In the genomic region with DNA sequence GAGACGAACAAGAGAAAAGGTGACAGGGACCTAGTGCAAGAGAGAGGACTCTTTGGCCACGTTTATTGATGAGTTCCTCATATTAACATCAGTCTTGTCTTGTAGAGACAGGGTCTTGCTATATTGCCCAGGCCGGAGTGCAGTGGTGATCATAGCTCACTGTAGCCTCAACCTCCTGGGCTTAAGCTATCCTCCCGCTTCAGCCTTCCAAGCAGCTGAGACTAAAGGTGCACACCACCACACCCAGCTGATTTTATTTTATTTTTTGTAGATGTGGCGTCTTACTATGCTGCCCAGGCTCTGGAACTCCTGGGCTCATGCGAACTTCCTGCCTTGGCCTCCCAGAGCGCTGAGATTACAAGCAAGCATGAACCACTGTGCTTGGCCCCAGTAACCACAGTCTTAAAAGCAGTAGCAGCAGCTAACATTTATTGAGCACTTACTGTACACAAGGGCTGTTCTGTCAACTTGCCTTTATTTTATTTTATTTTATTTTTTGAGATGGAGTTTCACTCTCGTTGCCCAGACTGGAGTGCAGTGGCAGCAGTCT, we compare ENCODE assay signal across 9 cellular contexts. TPM values are rescaled to one million over a fixed set of nuclear protein-coding genes. Genes with fewer than 3 reads are reported as not detected.
DNase-seq lines count a peak whose midpoint lies in the region; ATAC-seq and TF ChIP-seq lines count a peak whose summit lies in the region.
"Had no signal": no experiment of that assay in that cellular context is flagged by ENCODE, and none has a peak within 500 bp of the region (broad histone marks: within the 10 kb centered on the region; RNA-seq: fewer than 3 reads in every experiment).

No MANE protein-coding gene starts in this region.

- no peak for TF ChIP-seq POLR2A in erythroblast (IDR thresholded peaks at IDR 0.05; ENCODE audit: low read length)

- H3K36me3 ChIP-seq in PC-3 (ENCODE audit: low read depth, low read length) (peaks cover 3% of the 10 kb centered on the region), trophoblast cell (ENCODE audit: control insufficient read depth in 1 of 2, insufficient read depth in 2 of 2, low read length in 2 of 2) (peaks cover 2 to 3% of the 10 kb centered on the region in 2 experiments)
- H3K36me3 ChIP-seq: heart left ventricle had no signal

- no peaks in the 10 kb centered on the region for H4K20me1 ChIP-seq in PC-3 (ENCODE audit: low read length)

- H3K4me2 ChIP-seq in PC-3 (ENCODE audit: low read length), result peak overlapping the region; percentile 83
- peak overlapping the region; percentile 75 for H3K4me2 ChIP-seq in trophoblast cell (ENCODE audit: low read length)

- H2AFZ ChIP-seq in PC-3 (ENCODE audit: low read length) (peak overlapping the region; percentile 76), trophoblast cell (ENCODE audit: insufficient read depth, low read length, poor library complexity) (no peak overlapping the region)

- H3K9ac ChIP-seq in PC-3 (ENCODE audit: low read length) (peak overlapping the region; percentile 36), trophoblast cell (ENCODE audit: low read length) (no peak overlapping the region)

- H3K9me3 ChIP-seq in PC-3 (ENCODE audit: low read length) (no peaks in the 10 kb centered on the region), trophoblast cell (ENCODE audit: insufficient read depth, low read depth, low read length) (no peaks in the 10 kb centered on the region)
- H3K9me3 ChIP-seq: heart left ventricle had no signal

- no peak overlapping the region for H3K4ac ChIP-seq in trophoblast cell (ENCODE audit: low read depth, low read length)

- H4K8ac ChIP-seq in trophoblast cell (ENCODE audit: low read depth, low read length), result peak overlapping the region; percentile 21

- intact Hi-C loops in PC-3 (cut with micrococcal nuclease), result no loop called here

- no peaks in the 10 kb centered on the region for H3F3A ChIP-seq in PC-3 (ENCODE audit: low read length, unreplicated experiment)

- no peaks in the 10 kb centered on the region for H3K9me2 ChIP-seq in PC-3 (replicated peaks; ENCODE audit: low read length)

- TF ChIP-seq CTCF in GM12865 (IDR thresholded peaks at IDR 0.05; ENCODE audit: insufficient read depth, low read depth, low read length, missing control alignments) (no peak), PC-3 (conservative IDR thresholded peaks at IDR 0.05; ENCODE audit: low read depth, low read length) (no peak)

- H3K79me1 ChIP-seq in trophoblast cell (ENCODE audit: low read length), result peaks cover 14% of the 10 kb centered on the region

- no peak overlapping the region for H3K14ac ChIP-seq in trophoblast cell (ENCODE audit: low read length)

- WGBS in trophoblast cell (ENCODE audit: extremely low coverage, insufficient coverage, insufficient read length), result no CpG with 5 or more reads among the region's 8 CpGs

- H3K79me2 ChIP-seq in PC-3 (ENCODE audit: low read length) (peaks cover 35% of the 10 kb centered on the region), trophoblast cell (ENCODE audit: control insufficient read depth, insufficient read depth, low read length, poor library complexity) (peaks cover 6% of the 10 kb centered on the region)

- no peak overlapping the region for H2BK120ac ChIP-seq in trophoblast cell (ENCODE audit: insufficient read depth, low read length, poor library complexity)

- H3K4me3 ChIP-seq in GM12865 (ENCODE audit: low read depth, low read length) (peak overlapping the region; percentile 76), PC-3 (ENCODE audit: low read length) (peak overlapping the region; percentile 73; the same call in 1 of the 2 replicates), trophoblast cell (ENCODE audit: low read depth, low read length) (no peak overlapping the region)

- no peak overlapping the region for H4K91ac ChIP-seq in trophoblast cell (ENCODE audit: low read depth, low read length)

- no peak overlapping the region for H3K18ac ChIP-seq in trophoblast cell (ENCODE audit: low read length)

- H3K23ac ChIP-seq in trophoblast cell (ENCODE audit: low read length), result no peak overlapping the region

- H3K27ac ChIP-seq in PC-3 (ENCODE audit: low read length) (peak overlapping the region; percentile 23), trophoblast cell (ENCODE audit: low read depth, low read length) (no peak overlapping the region)

- CTCF ChIA-PET in PC-3 (lab: Charles Lee), result no interaction called here

- no TSS peak for BruUV-seq in PC-3 (replicated peaks; lab: Mats Ljungman, UMichigan)

- H2BK5ac ChIP-seq in trophoblast cell (ENCODE audit: low read depth, low read length, poor library complexity), result no peak overlapping the region

- H2AK5ac ChIP-seq in trophoblast cell (ENCODE audit: low read length), result no peak overlapping the region

- no peak for ATAC-seq in PC-3
- ATAC-seq in HG03280 (IDR thresholded peaks at IDR 0.05; ENCODE audit: unreplicated experiment), result no peak
- ATAC-seq in HG02623 (IDR thresholded peaks at IDR 0.05; ENCODE audit: unreplicated experiment), result no peak

- H3K27me3 ChIP-seq in PC-3 (ENCODE audit: low read length), result no peaks in the 10 kb centered on the region
- no peaks in the 10 kb centered on the region for H3K27me3 ChIP-seq in trophoblast cell (ENCODE audit: insufficient read depth, low read length)

- POLR2A ChIA-PET in PC-3 (lab: Charles Lee; ENCODE audit: unreplicated experiment), result no interaction called here

- no peak overlapping the region for H2BK12ac ChIP-seq in trophoblast cell (ENCODE audit: low read length)

- peak; percentile 30 for DNase-seq in GM12865 (ENCODE audit: low read depth)
- DNase-seq in PC-3, result no peak
- DNase-seq in effector CD4-positive, alpha-beta T cell, result peak; percentile 8
- no peak for DNase-seq in trophoblast cell
- no peak for DNase-seq in erythroblast (lab: John Stamatoyannopoulos, UW)
- DNase-seq in NCI-H2171 treated with DMSO at 0.1 percent for 48 hours (lab: John Stamatoyannopoulos, UW), result no peak

- H3K4me1 ChIP-seq in PC-3 (ENCODE audit: insufficient read depth, low read length) (peaks cover 31% of the 10 kb centered on the region), trophoblast cell (ENCODE audit: control insufficient read depth in 1 of 2, insufficient read depth in 2 of 2, low read length in 2 of 2) (peaks cover 9 to 12% of the 10 kb centered on the region in 2 experiments)

- H4K12ac ChIP-seq in trophoblast cell (ENCODE audit: low read depth, low read length), result no peak overlapping the region

RNA-seq across cellular contexts. Expression of a gene that starts 1.1 kb away (rescaled TPM):
- total RNA-seq in PC-3 (2014; rRNA removed), result 141 and 162 TPM in 2 replicates
- polyA plus RNA-seq in trophoblast cell (2013), result 25.0 and 26.7 TPM in 2 replicates

RNA-seq across cellular contexts. Expression of a gene that starts 4.2 kb away (rescaled TPM):
- total RNA-seq in PC-3 (2014; rRNA removed), result 3.0 and 3.2 TPM in 2 replicates
- 0.12 and 0.24 TPM in 2 replicates for polyA plus RNA-seq in trophoblast cell (2013)

RNA-seq across cellular contexts. Expression of a gene that starts 28.8 kb away (rescaled TPM):
- 96.6 and 106 TPM in 2 replicates for total RNA-seq in PC-3 (2014; rRNA removed)
- 86.9 and 89.2 TPM in 2 replicates for polyA plus RNA-seq in trophoblast cell (2013)

RNA-seq across cellular contexts. Expression of a gene that starts 30.9 kb away (rescaled TPM):
- total RNA-seq in PC-3 (2014; rRNA removed), result 59.0 and 78.7 TPM in 2 replicates
- 45.3 and 47.5 TPM in 2 replicates for polyA plus RNA-seq in trophoblast cell (2013)

RNA-seq across cellular contexts. Expression of a gene that starts 47.9 kb away (rescaled TPM):
- total RNA-seq in PC-3 (2014; rRNA removed), result 13.3 and 16.9 TPM in 2 replicates
- polyA plus RNA-seq in trophoblast cell (2013), result 4.5 and 5.1 TPM in 2 replicates

Comparison
In these comparisons a context has a peak if more than half of its experiments do, and no peak if none do; other contexts are left out.
1. DNase-seq: peak in GM12865 (single experiment) and effector CD4-positive, alpha-beta T cell (single experiment); none in PC-3 (single experiment), trophoblast cell (0 of 2), erythroblast (0 of 2) and NCI-H2171 treated with DMSO at 0.1 percent for 48 hours (single experiment).